In genomic region chr15:25366058-25366457, GRCh38 we compare ENCODE assay signal across 1 cellular context.
TF ChIP-seq lines count a peak whose summit lies in the region.

No MANE protein-coding gene starts in this region.

TF ChIP-seq in GM12878, 131 proteins besides CTCF, POLR2A, EP300 and RAD21 (continued from another document):
- TF ChIP-seq ZNF687 (IDR thresholded peaks at IDR 0.05) (no peak), RUNX3 (IDR thresholded peaks at IDR 0.05; ENCODE audit: low read length) (peak; percentile 19; the same call in 1 of the 2 replicates), NR2F1 (conservative IDR thresholded peaks at IDR 0.05) (no peak), NR2C1 (IDR thresholded peaks at IDR 0.05) (no peak), ZNF592 (IDR thresholded peaks at IDR 0.05) (no peak), ZNF622 (IDR thresholded peaks at IDR 0.05) (no peak)
